8 cellular contexts compared by ENCODE assay signal in the genomic region with DNA sequence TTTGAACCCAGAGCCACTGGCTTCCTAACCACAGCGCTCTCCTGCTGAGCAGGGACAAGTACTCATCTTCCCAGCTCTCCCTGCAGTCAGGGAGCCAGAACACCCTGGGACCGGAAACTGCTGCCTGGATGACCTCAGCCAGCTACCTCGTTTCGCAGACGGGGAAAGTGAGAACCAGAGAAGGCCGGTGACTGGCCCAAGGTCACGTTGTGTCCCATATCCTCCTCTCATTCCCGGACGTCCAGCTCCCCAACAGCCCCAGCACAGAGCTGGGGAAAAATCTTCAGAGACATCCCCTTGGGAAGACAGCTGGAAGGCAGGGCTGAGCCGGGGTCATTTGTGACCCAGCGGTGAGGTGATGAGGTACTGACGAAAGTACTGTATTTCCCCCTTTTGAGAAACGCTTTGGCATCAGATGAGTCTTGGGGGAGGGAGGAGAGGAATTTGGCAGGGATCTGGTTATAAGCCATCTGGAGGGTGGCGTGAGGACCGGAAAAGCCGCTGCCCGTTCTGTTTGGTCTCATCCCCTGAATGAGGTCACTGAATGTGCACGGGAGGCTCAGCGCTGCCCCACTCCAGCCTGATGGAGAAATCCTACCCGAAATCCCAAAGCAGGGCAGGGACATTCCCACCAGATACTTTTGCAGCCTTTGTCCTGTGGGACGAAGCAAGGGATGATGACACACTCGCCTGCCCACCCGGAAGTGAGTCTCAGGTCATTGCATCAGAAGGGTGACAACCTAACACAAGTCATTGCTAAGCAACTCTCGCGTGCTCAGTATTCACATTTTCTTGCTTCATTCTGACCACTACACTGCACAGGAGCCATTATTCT. TPM values are rescaled to one million over a fixed set of nuclear protein-coding genes. Genes with fewer than 3 reads are reported as not detected.
DNase-seq lines count a peak whose midpoint lies in the region; ATAC-seq and TF ChIP-seq lines count a peak whose summit lies in the region.

No MANE protein-coding gene starts in this region.

- H2AK5ac ChIP-seq in neuronal stem cell (ENCODE audit: low read depth, low read length): peak overlapping the region; percentile 92

- no peak overlapping the region for H2BK120ac ChIP-seq in neuronal stem cell (ENCODE audit: low read depth, low read length)

- no CpG with 5 or more reads among the region's 25 CpGs for WGBS in neuronal stem cell (ENCODE audit: extremely low coverage in 2 of 2, insufficient read length in 2 of 2, insufficient replicate concordance in 1 of 2), 2 donors

- H4K8ac ChIP-seq in neuronal stem cell (ENCODE audit: low read depth, low read length): no peak overlapping the region

- no peak overlapping the region for H3K27ac ChIP-seq in neuronal stem cell (replicated peaks; ENCODE audit: low read length)

- H2BK15ac ChIP-seq in neuronal stem cell (ENCODE audit: low read length): peak overlapping the region; percentile 69

- H2AFZ ChIP-seq in neuronal stem cell (ENCODE audit: low read length): peak overlapping the region; percentile 65

- no peak overlapping the region for H3K14ac ChIP-seq in neuronal stem cell (ENCODE audit: low read length)

- H3K27me3 ChIP-seq in neuronal stem cell (ENCODE audit: control insufficient read depth in 3 of 3, insufficient read depth in 3 of 3, low read depth in 1 of 3, low read length in 3 of 3): no peaks in the 10 kb centered on the region

- no peak overlapping the region for H3K18ac ChIP-seq in neuronal stem cell (ENCODE audit: low read length)

- no peak for TF ChIP-seq CTCF in GM20000 (IDR thresholded peaks at IDR 0.05; ENCODE audit: extremely low read depth, missing control alignments)

- no peak overlapping the region for H3K4ac ChIP-seq in neuronal stem cell (ENCODE audit: low read length)

- no peak for ATAC-seq in GM21723 (IDR thresholded peaks at IDR 0.05; ENCODE audit: unreplicated experiment)
- no peak for ATAC-seq in GM21381 (IDR thresholded peaks at IDR 0.05; ENCODE audit: unreplicated experiment)

- H3K9ac ChIP-seq in neuronal stem cell (ENCODE audit: low read depth, low read length, poor library complexity): no peak overlapping the region

- H4K91ac ChIP-seq in neuronal stem cell (ENCODE audit: low read depth, low read length, poor library complexity): no peak overlapping the region

- no peaks in the 10 kb centered on the region for H3K9me3 ChIP-seq in neuronal stem cell (replicated peaks in 1 of 2; ENCODE audit: control insufficient read depth in 2 of 2, insufficient read depth in 1 of 2, low read depth in 1 of 2, low read length in 2 of 2)

- H3K79me1 ChIP-seq in neuronal stem cell (ENCODE audit: low read depth, low read length): no peaks in the 10 kb centered on the region

- no peaks in the 10 kb centered on the region for H3K36me3 ChIP-seq in neuronal stem cell (replicated peaks in 1 of 2; ENCODE audit: control insufficient read depth in 2 of 2, insufficient read depth in 2 of 2, low read length in 2 of 2)

- H2BK12ac ChIP-seq in neuronal stem cell (ENCODE audit: low read length): no peak overlapping the region

- H3K23ac ChIP-seq in neuronal stem cell (ENCODE audit: low read depth, low read length, poor library complexity): no peak overlapping the region

- DNase-seq in DMS153 treated with DMSO at 0.1 percent for 48 hours (lab: John Stamatoyannopoulos, UW; ENCODE audit: unreplicated experiment) (peak; percentile 52), NCI-H446 treated with DMSO at 0.1 percent for 48 hours (lab: John Stamatoyannopoulos, UW) (peak; percentile 77), dermis blood vessel endothelial cell (peak; percentile 60), neuronal stem cell (ENCODE audit: low spot score) (no peak), COLO668 (lab: John Stamatoyannopoulos, UW; ENCODE audit: unreplicated experiment) (no peak), GM20000 (ENCODE audit: low spot score) (no peak)

- H2BK5ac ChIP-seq in neuronal stem cell (ENCODE audit: low read length): peak overlapping the region; percentile 35

- no peak overlapping the region for H3K4me2 ChIP-seq in neuronal stem cell (ENCODE audit: insufficient read depth, low read length, poor library complexity, severe bottlenecking)

- peaks cover 23 to 26% of the 10 kb centered on the region in 2 donors for H3K4me1 ChIP-seq in neuronal stem cell (ENCODE audit: control insufficient read depth in 2 of 2, insufficient read depth in 1 of 2, low read depth in 1 of 2, low read length in 2 of 2)

- H3K4me3 ChIP-seq in neuronal stem cell (ENCODE audit: low read length in 2 of 2): no peak overlapping the region

RNA-seq across cellular contexts. Expression of a gene that starts 41.1 kb away (rescaled TPM):
- total RNA-seq in dermis blood vessel endothelial cell: 1.1 and 1.7 TPM in 2 replicates
- polyA plus RNA-seq in neuronal stem cell (2013, experiment 1 of 2): 1.4 TPM
- 1.4 TPM for polyA plus RNA-seq in neuronal stem cell (2013, experiment 2 of 2)

Comparison
In these comparisons a context has a peak if more than half of its experiments do, and no peak if none do; other contexts are left out.
1. DNase-seq: peak in DMS153 treated with DMSO at 0.1 percent for 48 hours (single experiment), NCI-H446 treated with DMSO at 0.1 percent for 48 hours (single experiment) and dermis blood vessel endothelial cell (single experiment); none in neuronal stem cell (single experiment), COLO668 (single experiment) and GM20000 (single experiment).